In the genomic region with DNA sequence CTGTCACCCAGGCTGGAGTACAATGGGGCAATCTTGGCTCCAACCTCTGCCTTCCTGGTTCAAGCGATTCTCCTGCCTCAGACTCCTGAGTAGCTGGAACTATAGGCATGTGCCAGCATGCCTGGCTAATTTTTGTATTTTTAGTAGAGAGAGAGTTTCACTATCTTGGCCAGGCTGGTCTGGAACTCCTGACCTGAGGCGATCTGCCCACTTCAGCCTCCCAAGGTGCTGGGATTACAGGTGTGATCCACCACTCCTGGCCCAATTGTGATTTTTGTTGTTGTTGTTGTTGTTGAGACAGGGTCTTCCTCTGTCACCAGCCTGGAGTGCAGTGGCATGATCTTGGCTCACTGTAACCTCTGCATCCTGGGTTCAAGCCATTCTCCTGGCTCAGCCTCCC, we compare ENCODE assay signal across 1 cellular context.
A peak's percentile ranks its signal among the peaks of the same experiment; 100 is the strongest.
TF ChIP-seq lines count a peak whose summit lies in the region.

No MANE protein-coding gene starts in this region.

TF ChIP-seq in HEK293, 187 proteins besides CTCF, POLR2A, EP300 and RAD21:
- TF ChIP-seq, protein P1, sequence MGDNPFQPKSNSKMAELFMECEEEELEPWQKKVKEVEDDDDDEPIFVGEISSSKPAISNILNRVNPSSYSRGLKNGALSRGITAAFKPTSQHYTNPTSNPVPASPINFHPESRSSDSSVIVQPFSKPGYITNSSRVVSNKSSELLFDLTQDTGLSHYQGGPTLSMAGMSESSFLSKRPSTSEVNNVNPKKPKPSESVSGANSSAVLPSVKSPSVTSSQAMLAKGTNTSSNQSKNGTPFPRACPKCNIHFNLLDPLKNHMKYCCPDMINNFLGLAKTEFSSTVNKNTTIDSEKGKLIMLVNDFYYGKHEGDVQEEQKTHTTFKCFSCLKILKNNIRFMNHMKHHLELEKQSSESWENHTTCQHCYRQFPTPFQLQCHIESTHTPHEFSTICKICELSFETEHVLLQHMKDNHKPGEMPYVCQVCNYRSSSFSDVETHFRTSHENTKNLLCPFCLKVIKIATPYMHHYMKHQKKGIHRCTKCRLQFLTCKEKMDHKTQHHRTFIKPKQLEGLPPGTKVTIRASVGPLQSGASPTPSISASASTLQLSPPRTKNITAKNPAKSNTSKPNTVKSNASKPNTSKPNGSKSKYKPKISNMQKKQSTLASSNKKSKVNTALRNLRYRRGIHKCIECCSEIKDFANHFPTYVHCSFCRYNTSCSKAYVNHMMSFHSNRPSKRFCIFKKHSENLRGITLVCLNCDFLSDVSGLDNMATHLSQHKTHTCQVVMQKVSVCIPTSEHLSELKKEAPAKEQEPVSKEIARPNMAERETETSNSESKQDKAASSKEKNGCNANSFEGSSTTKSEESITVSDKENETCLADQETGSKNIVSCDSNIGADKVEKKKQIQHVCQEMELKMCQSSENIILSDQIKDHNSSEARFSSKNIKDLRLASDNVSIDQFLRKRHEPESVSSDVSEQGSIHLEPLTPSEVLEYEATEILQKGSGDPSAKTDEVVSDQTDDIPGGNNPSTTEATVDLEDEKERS (tag by site-specific recombination; IDR thresholded peaks at IDR 0.05): 0 out of 2 replicates have a peak, but pooled peaks have one; percentile 31
- no peak for TF ChIP-seq ZBTB20 (tag by site-specific recombination; IDR thresholded peaks at IDR 0.05)
